ENCODE assay signal across 1 cellular context in the genomic region with DNA sequence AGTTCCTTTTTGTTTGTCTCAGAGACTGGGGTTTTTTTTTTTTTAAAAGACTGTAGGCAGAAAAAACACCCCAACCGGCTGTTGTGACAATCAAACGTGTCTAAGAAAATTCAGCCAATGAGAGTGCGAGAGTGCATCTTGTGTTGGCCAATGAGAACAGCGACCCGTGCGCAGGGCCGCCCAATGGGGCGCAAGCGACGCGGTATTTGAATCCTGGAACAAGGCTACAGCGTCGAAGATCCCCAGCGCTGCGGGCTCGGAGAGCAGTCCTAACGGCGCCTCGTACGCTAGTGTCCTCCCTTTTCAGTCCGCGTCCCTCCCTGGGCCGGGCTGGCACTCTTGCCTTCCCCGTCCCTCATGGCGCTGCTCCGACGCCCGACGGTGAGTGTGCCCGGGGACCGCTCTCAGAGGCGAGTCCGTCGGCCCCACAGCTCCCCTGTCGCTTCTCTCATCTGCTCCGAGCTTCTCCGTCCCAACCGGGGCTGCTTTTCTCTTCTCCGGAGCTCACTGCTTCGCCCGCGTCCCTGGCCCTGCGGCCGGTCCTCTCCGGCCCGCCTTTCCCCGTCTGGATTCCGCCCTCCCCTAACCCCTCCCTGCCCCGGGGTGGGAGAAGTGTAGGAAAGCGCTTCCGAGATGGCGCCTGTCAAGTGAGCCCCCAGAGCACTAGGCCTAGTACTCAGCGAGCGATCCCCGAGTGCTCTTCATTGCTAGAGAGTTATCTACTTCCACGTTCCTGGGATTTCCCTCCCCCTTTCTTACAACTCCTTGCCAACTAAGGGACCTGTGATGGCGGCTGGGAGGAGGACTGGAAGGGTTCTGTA.
A peak's percentile ranks its signal among the peaks of the same experiment; 100 is the strongest.
TF ChIP-seq lines count a peak whose summit lies in the region.

Gene CCNB2, plus strand, starts transcription at position 235 of the 821 bp plus-strand sequence. Its CDS starts 123 bp downstream, at position 358.

TF ChIP-seq in H1, 55 proteins besides CTCF, POLR2A, EP300 and RAD21:
- TF ChIP-seq ATF2 (IDR thresholded peaks at IDR 0.05; ENCODE audit: low read length) (no peak), SP2 (IDR thresholded peaks at IDR 0.05; ENCODE audit: low read length) (peak; percentile 16; the same call in 1 of the 2 replicates), CBX5 (IDR thresholded peaks at IDR 0.05; ENCODE audit: low read depth, low read length) (no peak), JUN (IDR thresholded peaks at IDR 0.05; ENCODE audit: low read depth, low read length) (no peak), EZH2 (IDR thresholded peaks at IDR 0.05; ENCODE audit: low read depth, low read length, severe bottlenecking) (no peak), SAP30 (IDR thresholded peaks at IDR 0.05; ENCODE audit: insufficient read depth, insufficient replicate concordance, low read length) (no peak), EGR1 (IDR thresholded peaks at IDR 0.05; ENCODE audit: borderline replicate concordance, low read depth, low read length) (no peak), BACH1 (IDR thresholded peaks at IDR 0.05; ENCODE audit: low read length) (no peak), SUZ12 (IDR thresholded peaks at IDR 0.05; ENCODE audit: low read length) (no peak), KDM1A (IDR thresholded peaks at IDR 0.05; ENCODE audit: borderline replicate concordance, low read length) (no peak), SP1 (IDR thresholded peaks at IDR 0.05; ENCODE audit: low read depth, low read length) (peak; percentile 92), YY1 (IDR thresholded peaks at IDR 0.05; ENCODE audit: low read depth, low read length) (no peak), RFX5 (IDR thresholded peaks at IDR 0.05; ENCODE audit: borderline replicate concordance, low read depth, low read length) (no peak), POLR2AphosphoS5 (IDR thresholded peaks at IDR 0.05; ENCODE audit: low read depth, low read length) (peak; percentile 99), E2F6 (IDR thresholded peaks at IDR 0.05) (peak; percentile 48; the same call in 1 of the 2 replicates), NANOG (IDR thresholded peaks at IDR 0.05; ENCODE audit: insufficient read depth, low read depth, low read length, poor library complexity, severe bottlenecking) (no peak), POU5F1 (IDR thresholded peaks at IDR 0.05; ENCODE audit: low read depth, low read length) (no peak), SIN3A (conservative IDR thresholded peaks at IDR 0.05 in 1 of 2, IDR thresholded peaks at IDR 0.05 in 1 of 2; ENCODE audit: low read depth in 1 of 2, low read length in 2 of 2) (peak; percentile 65 to 88; a peak in 2 of 4 replicates), SRF (IDR thresholded peaks at IDR 0.05; ENCODE audit: low read depth, low read length) (no peak), TAF7 (optimal IDR thresholded peaks at IDR 0.05; ENCODE audit: borderline replicate concordance, low read depth, low read length) (peak; percentile 54), ZNF274 (IDR thresholded peaks at IDR 0.05; ENCODE audit: borderline replicate concordance, extremely low read depth, low read length) (no peak), CHD7 (IDR thresholded peaks at IDR 0.05; ENCODE audit: insufficient replicate concordance, low read length) (no peak), TAF1 (IDR thresholded peaks at IDR 0.05; ENCODE audit: low read depth, low read length) (peak; percentile 96), ASH2L (IDR thresholded peaks at IDR 0.05; ENCODE audit: low read length) (peak; percentile 95), KDM5A (IDR thresholded peaks at IDR 0.05; ENCODE audit: low read length) (0 out of 2 replicates have a peak, but pooled peaks have one; percentile 42), TEAD4 (IDR thresholded peaks at IDR 0.05; ENCODE audit: low read depth, low read length) (no peak), TBP (IDR thresholded peaks at IDR 0.05; ENCODE audit: low read depth, low read length) (peak; percentile 93), HDAC2 (IDR thresholded peaks at IDR 0.05; ENCODE audit: borderline replicate concordance in 1 of 2, low read depth in 2 of 2, low read length in 2 of 2) (peak in 1 of 2 experiments; percentile 92; a peak in 2 of 4 replicates), CHD2 (IDR thresholded peaks at IDR 0.05; ENCODE audit: low read length) (peak; percentile 74), NRF1 (IDR thresholded peaks at IDR 0.05; ENCODE audit: low read depth, low read length) (no peak), RXRA (IDR thresholded peaks at IDR 0.05; ENCODE audit: insufficient read depth, low read depth, low read length) (no peak), SIRT6 (IDR thresholded peaks at IDR 0.05; ENCODE audit: low read length) (no peak), MAX (IDR thresholded peaks at IDR 0.05) (peak; percentile 82), RNF2 (IDR thresholded peaks at IDR 0.05; ENCODE audit: borderline replicate concordance, low read depth, low read length, missing control alignments, poor library complexity, severe bottlenecking) (no peak), MAFK (IDR thresholded peaks at IDR 0.05; ENCODE audit: low read depth, low read length) (no peak), CREB1 (IDR thresholded peaks at IDR 0.05) (peak; percentile 60), RBBP5 (IDR thresholded peaks at IDR 0.05; ENCODE audit: borderline replicate concordance, low read depth, low read length) (peak; percentile 95), SP4 (IDR thresholded peaks at IDR 0.05; ENCODE audit: low read length) (peak; percentile 18; the same call in 1 of the 2 replicates), TCF12 (IDR thresholded peaks at IDR 0.05; ENCODE audit: low read depth, low read length) (no peak), PHF8 (conservative IDR thresholded peaks at IDR 0.05; ENCODE audit: low read depth, low read length) (peak; percentile 86), CEBPB (IDR thresholded peaks at IDR 0.05; ENCODE audit: low read depth, low read length) (no peak), BCL11A (IDR thresholded peaks at IDR 0.05; ENCODE audit: low read depth in 2 of 2, low read length in 2 of 2) (no peak), CBX8 (IDR thresholded peaks at IDR 0.05; ENCODE audit: borderline replicate concordance, low read depth, low read length) (no peak), HDAC6 (IDR thresholded peaks at IDR 0.05; ENCODE audit: low read depth, low read length) (no peak), GABPA (IDR thresholded peaks at IDR 0.05; ENCODE audit: borderline replicate concordance, insufficient read depth, low read length) (no peak), CTBP2 (IDR thresholded peaks at IDR 0.05; ENCODE audit: borderline replicate concordance, insufficient read depth, insufficient read length, low read length) (no peak), SIX5 (IDR thresholded peaks at IDR 0.05; ENCODE audit: low read depth, low read length) (no peak), FOSL1 (IDR thresholded peaks at IDR 0.05; ENCODE audit: insufficient read depth, low read depth, low read length) (no peak), CHD1 (IDR thresholded peaks at IDR 0.05; ENCODE audit: low read depth, low read length) (no peak), JUND (IDR thresholded peaks at IDR 0.05; ENCODE audit: low read length) (no peak), BRCA1 (IDR thresholded peaks at IDR 0.05; ENCODE audit: low read depth, low read length) (no peak), KDM4A (IDR thresholded peaks at IDR 0.05; ENCODE audit: low read depth, low read length, severe bottlenecking) (peak; percentile 82), GTF2F1 (IDR thresholded peaks at IDR 0.05; ENCODE audit: borderline replicate concordance, low read depth, low read length) (peak; percentile 75; the same call in 1 of the 2 replicates)
- TF ChIP-seq, protein P1, sequence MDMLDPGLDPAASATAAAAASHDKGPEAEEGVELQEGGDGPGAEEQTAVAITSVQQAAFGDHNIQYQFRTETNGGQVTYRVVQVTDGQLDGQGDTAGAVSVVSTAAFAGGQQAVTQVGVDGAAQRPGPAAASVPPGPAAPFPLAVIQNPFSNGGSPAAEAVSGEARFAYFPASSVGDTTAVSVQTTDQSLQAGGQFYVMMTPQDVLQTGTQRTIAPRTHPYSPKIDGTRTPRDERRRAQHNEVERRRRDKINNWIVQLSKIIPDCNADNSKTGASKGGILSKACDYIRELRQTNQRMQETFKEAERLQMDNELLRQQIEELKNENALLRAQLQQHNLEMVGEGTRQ (IDR thresholded peaks at IDR 0.05; ENCODE audit: low read length): peak; percentile 64; the same call in 1 of the 2 replicates
- TF ChIP-seq, protein P2, sequence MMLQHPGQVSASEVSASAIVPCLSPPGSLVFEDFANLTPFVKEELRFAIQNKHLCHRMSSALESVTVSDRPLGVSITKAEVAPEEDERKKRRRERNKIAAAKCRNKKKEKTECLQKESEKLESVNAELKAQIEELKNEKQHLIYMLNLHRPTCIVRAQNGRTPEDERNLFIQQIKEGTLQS (IDR thresholded peaks at IDR 0.05; ENCODE audit: insufficient read depth, low read depth, low read length): no peak
